ENCODE assay signal across 1 cellular context in genomic region chr19:15673176-15673654, GRCh38.
TF ChIP-seq lines count a peak whose summit lies in the region.

No MANE protein-coding gene starts in this region.

TF ChIP-seq in HCT116, 20 proteins besides CTCF, POLR2A, EP300 and RAD21 (continued from another document):
- TF ChIP-seq REST (IDR thresholded peaks at IDR 0.05; ENCODE audit: low read depth) (no peak), ELF1 (IDR thresholded peaks at IDR 0.05; ENCODE audit: borderline replicate concordance, low read depth) (no peak), ZFX (IDR thresholded peaks at IDR 0.05) (no peak), SP1 (IDR thresholded peaks at IDR 0.05; ENCODE audit: low read depth) (no peak), YY1 (IDR thresholded peaks at IDR 0.05; ENCODE audit: extremely low read depth, insufficient replicate concordance, low read depth, low read length) (no peak), SRF (IDR thresholded peaks at IDR 0.05; ENCODE audit: low read depth) (no peak), TCF7L2 (IDR thresholded peaks at IDR 0.05; ENCODE audit: borderline replicate concordance, extremely low read depth, insufficient read depth, insufficient read length) (no peak), ZBTB33 (IDR thresholded peaks at IDR 0.05; ENCODE audit: extremely low read depth, insufficient replicate concordance, low read length) (no peak), ZNF274 (IDR thresholded peaks at IDR 0.05; ENCODE audit: low read depth, low read length) (no peak), MAX (IDR thresholded peaks at IDR 0.05) (no peak), FOSL1 (IDR thresholded peaks at IDR 0.05; ENCODE audit: low read depth) (no peak), CEBPB (IDR thresholded peaks at IDR 0.05; ENCODE audit: low read depth) (no peak), ATF3 (IDR thresholded peaks at IDR 0.05) (no peak), EZH2 (IDR thresholded peaks at IDR 0.05) (no peak), SIN3A (IDR thresholded peaks at IDR 0.05; ENCODE audit: low read depth) (no peak), POLR2AphosphoS5 (IDR thresholded peaks at IDR 0.05; ENCODE audit: low read depth, low read length) (no peak), EZH2phosphoT487 (IDR thresholded peaks at IDR 0.05; ENCODE audit: borderline replicate concordance) (no peak)
